8 cellular contexts compared by ENCODE assay signal in the genomic region with DNA sequence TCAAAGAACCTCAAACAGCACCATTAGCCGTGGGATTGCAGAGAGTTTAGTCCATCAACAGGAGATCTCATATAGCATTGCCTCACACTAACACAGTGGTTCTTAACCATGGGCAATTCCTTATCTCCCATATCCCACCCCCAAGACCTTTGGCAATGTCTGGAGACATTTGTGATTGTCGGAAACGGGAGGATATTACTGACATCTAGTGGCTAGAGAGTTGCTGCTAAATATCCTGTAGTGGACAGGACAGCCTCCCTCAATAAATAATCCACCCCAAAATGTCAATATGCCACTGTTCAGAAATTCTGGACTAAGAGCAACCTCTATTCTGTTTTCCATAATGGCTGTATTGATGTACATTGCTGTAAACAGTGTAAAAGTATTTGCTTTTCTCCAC.
A peak's percentile ranks its signal among the peaks of the same experiment; 100 is the strongest.
DNase-seq lines count a peak whose midpoint lies in the region; ATAC-seq, FAIRE-seq and TF ChIP-seq lines count a peak whose summit lies in the region.

No MANE protein-coding gene starts in this region.

- no peak overlapping the region for H3K4me3 Mint-ChIP-seq in activated CD8-positive, alpha-beta memory T cell treated with anti-CD3 and anti-CD28 coated beads, Interleukin-2, amount 10 ng/mL, durations not matched to agents 7 days and 5 days

- peaks cover 6% of the 10 kb centered on the region for H3K27me3 Mint-ChIP-seq in activated CD8-positive, alpha-beta memory T cell treated with anti-CD3 and anti-CD28 coated beads, Interleukin-2, amount 10 ng/mL, durations not matched to agents 7 days and 5 days

- H3K27ac ChIP-seq in heart right ventricle (no peak overlapping the region), small intestine (ENCODE audit: low read depth in 1 of 2, low read length in 1 of 2) (no peak overlapping the region)

- FAIRE-seq in small intestine (lab: Jason Lieb, UNC), result no peak

- H3K36me3 Mint-ChIP-seq in activated CD8-positive, alpha-beta memory T cell treated with anti-CD3 and anti-CD28 coated beads, Interleukin-2, amount 10 ng/mL, durations not matched to agents 7 days and 5 days, result no peaks in the 10 kb centered on the region

- peak in 7 of 8 donors; percentile 63 to 80 (median 74) for ATAC-seq in heart right ventricle
- ATAC-seq in GM18498 (IDR thresholded peaks at IDR 0.05; ENCODE audit: unreplicated experiment), result no peak
- ATAC-seq in activated CD8-positive, alpha-beta memory T cell treated with anti-CD3 and anti-CD28 coated beads, Interleukin-2, amount 10 ng/mL, durations not matched to agents 7 days and 5 days, result no peak

- H3K4me1 ChIP-seq in heart right ventricle, result peaks cover 0 to 3% (median 0%) of the 10 kb centered on the region in 9 donors
- H3K4me1 ChIP-seq in small intestine (ENCODE audit: control insufficient read depth in 2 of 2, insufficient read depth in 1 of 2, low read depth in 1 of 2, low read length in 1 of 2), result no peaks in the 10 kb centered on the region

- WGBS in heart right ventricle, 2 donors, result 31 to 33% methylated on average over 3 of the region's 3 CpGs
- 19 to 51% (median 24%) methylated on average over 3 of the region's 3 CpGs for WGBS in small intestine, 3 donors

- no peak overlapping the region for H3K27ac Mint-ChIP-seq in activated CD8-positive, alpha-beta memory T cell treated with anti-CD3 and anti-CD28 coated beads, Interleukin-2, amount 10 ng/mL, durations not matched to agents 7 days and 5 days

- TF ChIP-seq CTCF in GM20000 (IDR thresholded peaks at IDR 0.05; ENCODE audit: extremely low read depth, missing control alignments), result no peak
- TF ChIP-seq CTCF in heart right ventricle (IDR thresholded peaks at IDR 0.05), result peak in 8 of 9 donors; percentile 50 to 80 (median 61)

- no peaks in the 10 kb centered on the region for H3K4me1 Mint-ChIP-seq in activated CD8-positive, alpha-beta memory T cell treated with anti-CD3 and anti-CD28 coated beads, Interleukin-2, amount 10 ng/mL, durations not matched to agents 7 days and 5 days

- intact Hi-C loops in heart right ventricle (cut with DNase I), result loop anchor here (2.0 to 10.0 kb wide), 8 partner anchors 56 to 239 kb away; a partner anchor contains a TSS
- intact Hi-C loops in posterior cingulate gyrus (cut with DNase I), result loop anchor here (1.0 to 5.0 kb wide), 2 partner anchors 209 to 236 kb away; a partner anchor contains a TSS
- intact Hi-C loops in posterior vena cava (cut with DNase I), result loop anchor here in 1 of 2 donors (5.0 to 10.0 kb wide), 2 partner anchors 54 to 239 kb away; no protein-coding TSS in a partner anchor

- CTCF ChIA-PET in activated CD8-positive, alpha-beta memory T cell treated with anti-CD3 and anti-CD28 coated beads, Interleukin-2, amount 10 ng/mL, durations not matched to agents 7 days and 5 days (lab: Charles Lee), result no interaction called here

- peaks cover 0 to 14% (median 0%) of the 10 kb centered on the region in 11 donors for H3K9me3 ChIP-seq in heart right ventricle
- H3K9me3 ChIP-seq in small intestine (ENCODE audit: control insufficient read depth, low read depth), result no peaks in the 10 kb centered on the region

- H3K27me3 ChIP-seq in heart right ventricle (no peaks in the 10 kb centered on the region), small intestine (ENCODE audit: control insufficient read depth in 2 of 2, insufficient read depth in 2 of 2, low read length in 2 of 2) (no peaks in the 10 kb centered on the region)

- H3K4me3 ChIP-seq in heart right ventricle, result no peak overlapping the region
- H3K4me3 ChIP-seq in small intestine (ENCODE audit: low read depth in 1 of 2, low read length in 2 of 2), result no peak overlapping the region

- peak; percentile 7 for DNase-seq in GM20000 (ENCODE audit: low spot score)
- DNase-seq in RPMI7951 (ENCODE audit: low read depth), result peak; percentile 70
- DNase-seq in heart right ventricle, result peak in 1 of 2 donors; percentile 18
- peak; percentile 25 for DNase-seq in small intestine
- no peak for DNase-seq in posterior cingulate gyrus
- no peak for DNase-seq in posterior vena cava (ENCODE audit: low spot score)
- no peak for DNase-seq in activated CD8-positive, alpha-beta memory T cell treated with anti-CD3 and anti-CD28 coated beads, Interleukin-2, amount 10 ng/mL, durations not matched to agents 7 days and 5 days

- H3K36me3 ChIP-seq in heart right ventricle (no peaks in the 10 kb centered on the region), small intestine (ENCODE audit: control insufficient read depth in 2 of 2, insufficient read depth in 2 of 2, low read length in 2 of 2) (no peaks in the 10 kb centered on the region)

- no peaks in the 10 kb centered on the region for H3K9me3 Mint-ChIP-seq in activated CD8-positive, alpha-beta memory T cell treated with anti-CD3 and anti-CD28 coated beads, Interleukin-2, amount 10 ng/mL, durations not matched to agents 7 days and 5 days (ENCODE audit: low read depth)

Comparison
In these comparisons a context has a peak if more than half of its experiments do, and no peak if none do; other contexts are left out.
1. DNase-seq: peak in GM20000 (single experiment), RPMI7951 (single experiment) and small intestine (single experiment); none in posterior cingulate gyrus (0 of 10), posterior vena cava (single experiment) and activated CD8-positive, alpha-beta memory T cell treated with anti-CD3 and anti-CD28 coated beads, Interleukin-2, amount 10 ng/mL, durations not matched to agents 7 days and 5 days (single experiment).
2. ATAC-seq: peak in heart right ventricle (7 of 8); none in GM18498 (single experiment) and activated CD8-positive, alpha-beta memory T cell treated with anti-CD3 and anti-CD28 coated beads, Interleukin-2, amount 10 ng/mL, durations not matched to agents 7 days and 5 days (single experiment).